ENCODE assay signal across 23 cellular contexts in the genomic region with DNA sequence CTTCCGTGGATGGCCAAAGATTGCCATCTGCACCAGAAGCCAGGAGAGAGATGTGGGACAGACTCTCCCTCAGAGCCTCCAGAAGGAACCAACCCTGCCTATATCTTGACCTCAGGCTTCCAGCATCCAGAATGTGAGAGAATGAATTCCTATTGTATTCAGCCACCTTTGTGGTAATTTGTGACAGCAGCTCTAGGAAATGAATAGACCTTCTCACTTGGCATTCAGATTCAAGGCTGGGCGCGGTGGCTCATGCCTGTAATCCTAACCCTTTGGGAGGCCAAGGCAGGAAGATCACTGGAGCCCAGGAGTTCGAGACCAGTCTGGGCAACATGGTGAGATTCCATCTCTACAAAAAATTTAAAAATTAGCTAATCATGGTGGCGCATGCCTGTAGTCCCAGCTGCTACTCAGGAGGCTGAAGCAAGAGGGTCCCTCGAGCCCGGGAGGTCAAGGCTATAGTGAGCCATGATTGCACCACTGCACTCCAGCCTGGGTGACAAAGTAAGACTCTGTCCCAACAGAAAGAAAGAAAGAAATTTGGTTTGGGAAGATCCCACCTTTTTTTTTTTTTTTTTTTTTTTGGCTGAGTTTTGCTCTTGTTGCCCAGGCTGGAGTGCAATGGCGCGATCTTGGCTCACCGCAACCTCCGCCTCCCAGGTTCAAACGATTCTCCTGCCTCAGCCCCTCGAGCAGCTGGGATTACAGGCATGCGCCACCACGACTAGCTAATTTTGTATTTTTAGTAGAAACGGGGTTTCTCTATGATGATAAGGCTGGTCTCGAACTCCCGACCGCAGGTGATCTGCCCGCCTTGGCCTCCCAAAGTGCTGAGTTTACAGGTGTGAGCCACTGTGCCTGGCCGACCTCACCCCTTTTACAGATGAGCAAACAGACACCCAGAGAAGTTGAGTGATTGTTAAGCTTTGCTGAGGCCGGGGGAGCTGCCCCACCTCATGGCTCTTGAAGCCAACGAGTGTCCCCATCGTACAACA. TPM values are rescaled to one million over a fixed set of nuclear protein-coding genes. Genes with fewer than 3 reads are reported as not detected.
DNase-seq lines count a peak whose midpoint lies in the region; ATAC-seq, FAIRE-seq and TF ChIP-seq lines count a peak whose summit lies in the region.
"Had no signal": no experiment of that assay in that cellular context is flagged by ENCODE, and none has a peak within 500 bp of the region (broad histone marks: within the 10 kb centered on the region; RNA-seq: fewer than 3 reads in every experiment).

No MANE protein-coding gene starts in this region.

- TF ChIP-seq CTCF in NB4 (IDR thresholded peaks at IDR 0.05; ENCODE audit: low read depth, low read length) (no peak), body of pancreas (IDR thresholded peaks at IDR 0.05) (no peak), HepG2 (CRISPR knock-in tag; IDR thresholded peaks at IDR 0.05) (no peak), osteoblast (IDR thresholded peaks at IDR 0.05; ENCODE audit: extremely low read depth, low read depth, low read length) (no peak), testis (IDR thresholded peaks at IDR 0.05) (no peak)

- H4K20me1 ChIP-seq in HepG2 (ENCODE audit: insufficient read depth, low read length) (no peaks in the 10 kb centered on the region), osteoblast (ENCODE audit: insufficient read depth, low read length) (no peaks in the 10 kb centered on the region)

- TF ChIP-seq POLR2A in NB4 (IDR thresholded peaks at IDR 0.05; ENCODE audit: extremely low read depth, insufficient read length) (no peak), body of pancreas (IDR thresholded peaks at IDR 0.05) (no peak), HepG2 (IDR thresholded peaks at IDR 0.05; ENCODE audit: insufficient read depth in 1 of 2, low read depth in 2 of 2, low read length in 2 of 2) (no peak), testis (IDR thresholded peaks at IDR 0.05) (no peak)

- peak; percentile 37 for FAIRE-seq in HepG2 (lab: Jason Lieb, UNC)
- FAIRE-seq: A204.1, GM12878, GM19239, H1, K562 had no signal

- no peak overlapping the region for H3K4me2 ChIP-seq in HepG2 (ENCODE audit: low read depth, low read length)
- H3K4me2 ChIP-seq in osteoblast (ENCODE audit: insufficient read depth, low read length), result no peak overlapping the region

- in situ Hi-C loops in HepG2 (cut with HindIII; ENCODE audit: extremely low pct_ligation_motif_present, low pct_unique_long_range_greater_than_20kb), result no loop called here

- H3K4me1 ChIP-seq in body of pancreas (peaks cover 69% of the 10 kb centered on the region), HepG2 (ENCODE audit: insufficient read depth, low read length) (peaks cover 86% of the 10 kb centered on the region), osteoblast (ENCODE audit: insufficient read depth, low read length) (no peaks in the 10 kb centered on the region), testis (peaks cover 19% of the 10 kb centered on the region)

- no peak overlapping the region for H2AFZ ChIP-seq in HepG2 (ENCODE audit: low read length)
- no peak overlapping the region for H2AFZ ChIP-seq in osteoblast (ENCODE audit: low read length)

- H3K27ac ChIP-seq in body of pancreas (peak overlapping the region in 3 of 4 donors; percentile 9 to 73 (median 27)), HepG2 (ENCODE audit: extremely low read length, insufficient read depth, low read length) (peak overlapping the region; percentile 10), osteoblast (ENCODE audit: low read depth, low read length) (no peak overlapping the region), testis (no peak overlapping the region)
- H3K27ac ChIP-seq: C4-2B had no signal

- no peaks in the 10 kb centered on the region for H3K9me3 ChIP-seq in body of pancreas
- H3K9me3 ChIP-seq in HepG2 (ENCODE audit: low read length), result 0 out of 2 replicates have a peak, but pooled peaks cover 4% of the 10 kb centered on the region
- H3K9me3 ChIP-seq in osteoblast (ENCODE audit: low read depth, low read length), result no peaks in the 10 kb centered on the region
- no peaks in the 10 kb centered on the region for H3K9me3 ChIP-seq in testis

- no peaks in the 10 kb centered on the region for H3K36me3 ChIP-seq in body of pancreas (replicated peaks in 1 of 2; ENCODE audit: insufficient read depth in 1 of 2, low read depth in 2 of 2)
- no peaks in the 10 kb centered on the region for H3K36me3 ChIP-seq in HepG2 (replicated peaks in 1 of 2; ENCODE audit: control insufficient read depth in 1 of 2, insufficient read depth in 2 of 2, low read length in 2 of 2)
- no peaks in the 10 kb centered on the region for H3K36me3 ChIP-seq in osteoblast (ENCODE audit: insufficient read depth, low read length)
- H3K36me3 ChIP-seq in testis (ENCODE audit: low read depth, missing control alignments), result no peaks in the 10 kb centered on the region

- no peak overlapping the region for H3K4me3 ChIP-seq in NB4 (ENCODE audit: low read depth, low read length)
- H3K4me3 ChIP-seq in body of pancreas, result no peak overlapping the region
- H3K4me3 ChIP-seq in HepG2 (replicated peaks in 1 of 3; ENCODE audit: insufficient read depth in 1 of 3, low read depth in 2 of 3, low read length in 3 of 3), result no peak overlapping the region
- no peak overlapping the region for H3K4me3 ChIP-seq in osteoblast (ENCODE audit: insufficient read depth, low read length)
- H3K4me3 ChIP-seq in testis, result no peak overlapping the region
- H3K4me3 ChIP-seq: GM12878, K562 had no signal

- ATAC-seq in body of pancreas, result no peak
- ATAC-seq in HepG2, result no peak
- ATAC-seq: GM12878, K562 had no signal

- no TSS peak for BruUV-seq in HepG2 (replicated peaks; lab: Mats Ljungman, UMichigan)

- CTCF ChIA-PET in HepG2 (lab: Yijun Ruan, JAX; ENCODE audit: low intra/inter-chr PET ratio, low total read pairs), result no interaction called here

- no peak for TF ChIP-seq RAD21 in HepG2 (CRISPR knock-in tag; IDR thresholded peaks at IDR 0.05)

- WGBS in body of pancreas, 2 donors, result 90 to 91% methylated on average over 24 of the region's 24 CpGs
- WGBS in HepG2 (ENCODE audit: low lambda C conversion rate), result 82% methylated on average over 24 of the region's 24 CpGs
- 87 to 89% methylated on average over 24 of the region's 24 CpGs for WGBS in testis, 2 donors

- intact Hi-C loops in body of pancreas (cut with DNase I) (no loop called here), HepG2 (cut with micrococcal nuclease; ENCODE audit: unreplicated experiment) (no loop called here), testis (cut with DNase I; ENCODE audit: low total_unique reads) (no loop called here)

- H3K79me2 ChIP-seq in HepG2 (ENCODE audit: insufficient read depth, low read length) (no peaks in the 10 kb centered on the region), osteoblast (ENCODE audit: insufficient read depth, low read length) (no peaks in the 10 kb centered on the region)

- TF ChIP-seq EP300 in HepG2 (IDR thresholded peaks at IDR 0.05; ENCODE audit: low read depth in 2 of 2, low read length in 2 of 2), result no peak
- TF ChIP-seq EP300 in HepG2 (CRISPR knock-in tag; IDR thresholded peaks at IDR 0.05; ENCODE audit: borderline replicate concordance), result no peak

- H3K9ac ChIP-seq in HepG2 (ENCODE audit: insufficient read depth, low read depth, low read length), result no peak overlapping the region

- H3K27me3 ChIP-seq in body of pancreas, result no peaks in the 10 kb centered on the region
- H3K27me3 ChIP-seq in HepG2 (ENCODE audit: control insufficient read depth in 1 of 2, insufficient read depth in 2 of 2, low read length in 2 of 2), result no peaks in the 10 kb centered on the region
- H3K27me3 ChIP-seq in osteoblast (ENCODE audit: insufficient read depth, low read length), result no peaks in the 10 kb centered on the region
- no peaks in the 10 kb centered on the region for H3K27me3 ChIP-seq in testis

- POLR2A ChIA-PET in HepG2 (lab: Yijun Ruan, JAX), result interaction anchor here (0.8 to 1.9 kb wide), 6 partner anchors 33 to 100 kb away, joined by 3 to 11 read pairs (median 4); a partner anchor contains a TSS

- DNase-seq in NB4 (ENCODE audit: low read depth) (peak; percentile 38), body of pancreas (no peak), HepG2 (ENCODE audit: low spot score) (peak; percentile 61), osteoblast (ENCODE audit: insufficient read length, low spot score, missing footprints) (peak; percentile 61), testis (no peak), COLO668 (lab: John Stamatoyannopoulos, UW; ENCODE audit: unreplicated experiment) (no peak), islet precursor cell (no peak), ureter (ENCODE audit: low spot score) (no peak)
- DNase-seq: ACHN; AML-193; Calu3; CD4-positive, alpha-beta T cell; DND-41; EL; H9; IMR-90 had no signal

RNA-seq across cellular contexts. Expression of a gene that starts 4.3 kb away (rescaled TPM):
- not detected for total RNA-seq in body of pancreas
- total RNA-seq in HepG2 (2016; rRNA removed; fragmentation: Illumina TruSeq; extraction: Trizol), result 0.73 and 0.94 TPM in 2 replicates
- 1.3 and 1.5 TPM in 2 replicates for total RNA-seq in HepG2 (2016; cell fraction: cytosol; rRNA removed; fragmentation: Illumina TruSeq; extraction: Trizol; ENCODE audit: low read depth)
- 0.76 and 1.1 TPM in 2 replicates for total RNA-seq in HepG2 (2016; cell fraction: insoluble cytoplasmic fraction; rRNA removed; fragmentation: Illumina TruSeq; extraction: Trizol)
- 1.3 and 1.5 TPM in 2 replicates for total RNA-seq in HepG2 (2016; cell fraction: membrane; rRNA removed; fragmentation: Illumina TruSeq; extraction: Trizol)
- total RNA-seq in HepG2 (2016; cell fraction: nucleus; rRNA removed; fragmentation: Illumina TruSeq; extraction: Trizol), result 0.99 and 1.5 TPM in 2 replicates
- polyA plus RNA-seq in HepG2 (2011; rRNA removed), result 1.2 and 1.6 TPM in 2 replicates
- 0.32 and 0.70 TPM in 2 replicates for polyA plus RNA-seq in HepG2 (2011; cell fraction: cytosol; rRNA removed)
- 0.21 TPM in 1 of 2 replicates, not detected in the other for polyA plus RNA-seq in HepG2 (2011; cell fraction: nucleus; rRNA removed)
- 0.25 and 0.48 TPM in 2 replicates for polyA plus RNA-seq in HepG2 (2012)
- 0.86 and 1.8 TPM in 2 replicates for polyA plus RNA-seq in HepG2 (2016; cell fraction: cytosol; fragmentation: Illumina TruSeq; extraction: Trizol; ENCODE audit: low read depth)
- 0.60 and 1.3 TPM in 2 replicates for polyA plus RNA-seq in HepG2 (2016; cell fraction: insoluble cytoplasmic fraction; fragmentation: Illumina TruSeq; extraction: Trizol; ENCODE audit: low read depth)
- 1.3 and 1.5 TPM in 2 replicates for polyA plus RNA-seq in HepG2 (2016; cell fraction: membrane; fragmentation: Illumina TruSeq; extraction: Trizol; ENCODE audit: low read depth)
- polyA plus RNA-seq in HepG2 (2016; cell fraction: nucleus; fragmentation: Illumina TruSeq; extraction: Trizol; ENCODE audit: insufficient read depth, low read depth), result not detected in 2 replicates
- 0.42 TPM in 1 of 2 replicates, not detected in the other for polyA minus RNA-seq in HepG2 (2011; rRNA and poly(A)+ RNA removed; ENCODE audit: low replicate concordance)
- polyA minus RNA-seq in HepG2 (2011; cell fraction: cytosol; rRNA and poly(A)+ RNA removed), result not detected in 2 replicates
- 1.3 TPM in 1 of 2 replicates, not detected in the other for polyA minus RNA-seq in HepG2 (2011; cell fraction: nucleus; rRNA and poly(A)+ RNA removed)
- not detected in 2 replicates for total RNA-seq in osteoblast
- under 1 TPM in 1 of 2 donors, not detected in 1; 0.94 TPM for total RNA-seq in testis
- polyA plus RNA-seq in testis (ENCODE audit: insufficient read depth, low read depth, low replicate concordance), result 0.79 TPM
- total RNA-seq in ureter, result not detected
- total RNA-seq: Calu3; CD4-positive, alpha-beta T cell; GM12878; H1; H9; HT-29; IMR-90; K562 had no signal
- polyA plus RNA-seq: GM12878, H1, IMR-90, K562 had no signal

RNA-seq across cellular contexts. Expression of a gene that starts 45.9 kb away (rescaled TPM):
- total RNA-seq in body of pancreas, result 10 to 100 TPM; 47.0 to 60.6 TPM
- 54.0 and 55.0 TPM in 2 replicates for total RNA-seq in HepG2 (2016; rRNA removed; fragmentation: Illumina TruSeq; extraction: Trizol)
- total RNA-seq in HepG2 (2016; cell fraction: cytosol; rRNA removed; fragmentation: Illumina TruSeq; extraction: Trizol; ENCODE audit: low read depth), result 13.5 and 14.9 TPM in 2 replicates
- total RNA-seq in HepG2 (2016; cell fraction: insoluble cytoplasmic fraction; rRNA removed; fragmentation: Illumina TruSeq; extraction: Trizol), result 45.9 and 55.1 TPM in 2 replicates
- 45.7 and 51.9 TPM in 2 replicates for total RNA-seq in HepG2 (2016; cell fraction: membrane; rRNA removed; fragmentation: Illumina TruSeq; extraction: Trizol)
- total RNA-seq in HepG2 (2016; cell fraction: nucleus; rRNA removed; fragmentation: Illumina TruSeq; extraction: Trizol), result 34.9 and 36.1 TPM in 2 replicates
- polyA plus RNA-seq in HepG2 (2011; rRNA removed), result 19.0 and 21.7 TPM in 2 replicates
- polyA plus RNA-seq in HepG2 (2011; cell fraction: cytosol; rRNA removed), result 16.2 and 20.1 TPM in 2 replicates
- polyA plus RNA-seq in HepG2 (2011; cell fraction: nucleus; rRNA removed), result 18.6 and 24.3 TPM in 2 replicates
- 18.4 and 22.4 TPM in 2 replicates for polyA plus RNA-seq in HepG2 (2012)
- polyA plus RNA-seq in HepG2 (2016; cell fraction: cytosol; fragmentation: Illumina TruSeq; extraction: Trizol; ENCODE audit: low read depth), result 11.7 and 14.2 TPM in 2 replicates
- polyA plus RNA-seq in HepG2 (2016; cell fraction: insoluble cytoplasmic fraction; fragmentation: Illumina TruSeq; extraction: Trizol; ENCODE audit: low read depth), result 58.7 and 66.8 TPM in 2 replicates
- polyA plus RNA-seq in HepG2 (2016; cell fraction: membrane; fragmentation: Illumina TruSeq; extraction: Trizol; ENCODE audit: low read depth), result 37.7 and 41.8 TPM in 2 replicates
- 41.4 and 43.9 TPM in 2 replicates for polyA plus RNA-seq in HepG2 (2016; cell fraction: nucleus; fragmentation: Illumina TruSeq; extraction: Trizol; ENCODE audit: insufficient read depth, low read depth)
- polyA minus RNA-seq in HepG2 (2011; rRNA and poly(A)+ RNA removed; ENCODE audit: low replicate concordance), result 68.4 and 91.9 TPM in 2 replicates
- polyA minus RNA-seq in HepG2 (2011; cell fraction: cytosol; rRNA and poly(A)+ RNA removed), result 25.3 and 26.4 TPM in 2 replicates
- polyA minus RNA-seq in HepG2 (2011; cell fraction: nucleus; rRNA and poly(A)+ RNA removed), result 32.3 and 36.9 TPM in 2 replicates
- total RNA-seq in osteoblast, result 13.8 and 16.3 TPM in 2 replicates
- 100 to 1,000 TPM; 103 to 140 TPM for total RNA-seq in testis
- polyA plus RNA-seq in testis (ENCODE audit: insufficient read depth, low read depth, low replicate concordance), result 55.9 TPM
- total RNA-seq in ureter, result 70.8 TPM

Comparison
In these comparisons a context has a peak if more than half of its experiments do, and no peak if none do; other contexts are left out.
1. DNase-seq: peak in NB4 (single experiment), HepG2 (single experiment) and osteoblast (single experiment); none in body of pancreas (0 of 4), testis (single experiment), COLO668 (single experiment), islet precursor cell (single experiment) and ureter (single experiment).
2. H3K27ac ChIP-seq: peak in body of pancreas (3 of 4) and HepG2 (single experiment); none in osteoblast (single experiment) and testis (0 of 2).